10 cellular contexts compared by ENCODE assay signal in genomic region chr13:42626461-42626860, GRCh38. TPM values are rescaled to one million over a fixed set of nuclear protein-coding genes. Genes with fewer than 3 reads are reported as not detected.
"Had no signal": no experiment of that assay in that cellular context is flagged by ENCODE, and none has a peak within 500 bp of the region (broad histone marks: within the 10 kb centered on the region; RNA-seq: fewer than 3 reads in every experiment).

No MANE protein-coding gene starts in this region.

- ATAC-seq: HCT116, K562 had no signal

- H3K9ac ChIP-seq: GM23248 had no signal

- H3K9me3 ChIP-seq: HAP-1 had no signal

- H3K4me3 Mint-ChIP-seq: HFFc6 had no signal

- H3K27ac Mint-ChIP-seq: HFFc6 had no signal

- H3K4me1 ChIP-seq: HAP-1 had no signal

- H2AFZ ChIP-seq: GM23248 had no signal

- H3K27ac ChIP-seq: GM23248, HL-60 had no signal

- DNase-seq: GM23248, GOT3, H7, HFFc6, IMR-90 had no signal

- H3K4me3 ChIP-seq: GM23248, HAP-1, K562 had no signal

- H3K36me3 ChIP-seq: HAP-1 had no signal

- H3K9me3 Mint-ChIP-seq: HFFc6 had no signal

RNA-seq across cellular contexts. Expression of gene TNFSF11, which starts 52.5 kb away (rescaled TPM):
- total RNA-seq: GM23248, HFFc6, HT-29, IMR-90, K562 had no signal
- polyA plus RNA-seq: GM23248, IMR-90, K562 had no signal
